Comparison of ENCODE assay signal across 22 cellular contexts in genomic region chr4:6527259-6527658, GRCh38. TPM values are rescaled to one million over a fixed set of nuclear protein-coding genes. Genes with fewer than 3 reads are reported as not detected.
DNase-seq lines count a peak whose midpoint lies in the region; ATAC-seq and TF ChIP-seq lines count a peak whose summit lies in the region.
"Had no signal": no experiment of that assay in that cellular context is flagged by ENCODE, and none has a peak within 500 bp of the region (broad histone marks: within the 10 kb centered on the region; RNA-seq: fewer than 3 reads in every experiment).

No MANE protein-coding gene starts in this region.

- ATAC-seq in HG02571 (IDR thresholded peaks at IDR 0.05; ENCODE audit: unreplicated experiment) = no peak
- no peak for ATAC-seq in HG03442 (IDR thresholded peaks at IDR 0.05; ENCODE audit: unreplicated experiment)
- ATAC-seq in GM18907 (IDR thresholded peaks at IDR 0.05; ENCODE audit: unreplicated experiment) = no peak
- ATAC-seq: GM12878, Panc1 had no signal

- DNase-seq in Daoy (ENCODE audit: low read depth) (peak; percentile 33), RWPE1 (ENCODE audit: low spot score) (no peak), endodermal cell (peak; percentile 54)
- DNase-seq: BE2C, DMS 273 treated with DMSO at 0.1 percent for 48 hours, DMS79 treated with DMSO at 0.1 percent for 48 hours, HFFc6, KBM-7, NCI-H1105, NCI-H2081, NCI-H2171, NCI-H524 treated with DMSO at 0.1 percent for 48 hours, NCI-H82 had no signal

- H3K4me1 Mint-ChIP-seq in endodermal cell = peaks cover 33% of the 10 kb centered on the region

- H3K9me3 ChIP-seq in endodermal cell (ENCODE audit: control insufficient read depth, low read length) = no peaks in the 10 kb centered on the region
- H3K9me3 ChIP-seq: BE2C, SJSA1 had no signal

- H3K36me3 Mint-ChIP-seq in endodermal cell (ENCODE audit: low read depth) = no peaks in the 10 kb centered on the region

- no peak overlapping the region for H3K4me3 Mint-ChIP-seq in endodermal cell
- H3K4me3 Mint-ChIP-seq: H9, HFFc6 had no signal

- no peaks in the 10 kb centered on the region for H3K27me3 Mint-ChIP-seq in endodermal cell (ENCODE audit: insufficient read depth)

- H3K4me3 ChIP-seq in endodermal cell (ENCODE audit: low read length) = no peak overlapping the region
- H3K4me3 ChIP-seq: GM12878, SJSA1 had no signal

- TF ChIP-seq CTCF in RWPE1 (conservative IDR thresholded peaks at IDR 0.05; ENCODE audit: low read depth) (no peak), endodermal cell (conservative IDR thresholded peaks at IDR 0.05) (no peak)

- H3K36me3 ChIP-seq in endodermal cell (ENCODE audit: control insufficient read depth, insufficient read depth, low read length) = no peaks in the 10 kb centered on the region
- H3K36me3 ChIP-seq: BE2C, SJSA1 had no signal

- H3K9ac ChIP-seq in endodermal cell (ENCODE audit: extremely low read depth, low read length, poor library complexity, severe bottlenecking) = no peak overlapping the region

- no peaks in the 10 kb centered on the region for H3K9me3 Mint-ChIP-seq in endodermal cell
- H3K9me3 Mint-ChIP-seq: H9, HFFc6 had no signal

- H3K27ac Mint-ChIP-seq in endodermal cell = peak overlapping the region; percentile 30
- H3K27ac Mint-ChIP-seq: HFFc6 had no signal

- POLR2A ChIA-PET in RWPE1 (lab: Yijun Ruan, JAX; ENCODE audit: low non-redundant PET) = no interaction called here

- H3K27ac ChIP-seq in RWPE1 = peak overlapping the region; percentile 34; the same call in 1 of the 2 replicates
- H3K27ac ChIP-seq in endodermal cell (ENCODE audit: low read depth, low read length) = no peak overlapping the region
- peak overlapping the region; percentile 11 for H3K27ac ChIP-seq in temporal lobe (ENCODE audit: low read depth, low read length)
- H3K27ac ChIP-seq: SJSA1 had no signal

- 92 to 100% methylated on average over 3 to 8 of the region's 8 CpGs for WGBS in endodermal cell (ENCODE audit: insufficient coverage in 1 of 2, insufficient read length in 1 of 2), 2 experiments

- H3K27me3 ChIP-seq in endodermal cell (ENCODE audit: control insufficient read depth, insufficient read depth, low read length, poor library complexity, severe bottlenecking) = no peaks in the 10 kb centered on the region
- H3K27me3 ChIP-seq: BE2C, SJSA1 had no signal

- peaks cover 23% of the 10 kb centered on the region for H3K4me1 ChIP-seq in endodermal cell (ENCODE audit: control insufficient read depth, insufficient read depth, low read length)
- H3K4me1 ChIP-seq: BE2C had no signal

- CTCF ChIA-PET in RWPE1 (lab: Yijun Ruan, JAX) = interaction anchor here (0.7 kb wide), 1 partner anchor 22 kb away, joined by 3 read pairs; no protein-coding TSS in a partner anchor

RNA-seq across cellular contexts. Expression of gene MAN2B2, which starts 47.7 kb away (rescaled TPM):
- 5.8 and 6.7 TPM in 2 replicates for total RNA-seq in Daoy (2014; rRNA removed; shearing (Covaris generic))
- total RNA-seq in endodermal cell (10 to 100 TPM; 13.3 to 20.8 TPM), temporal lobe (5.4 TPM)
- 7.7 TPM for polyA plus RNA-seq in endodermal cell (2013, experiment 1 of 2)
- 7.5 TPM for polyA plus RNA-seq in endodermal cell (2013, experiment 2 of 2)

RNA-seq across cellular contexts. Expression of gene PPP2R2C, which starts 54.8 kb away (rescaled TPM):
- 0.86 and 1.0 TPM in 2 replicates for total RNA-seq in Daoy (2014; rRNA removed; shearing (Covaris generic))
- 10 to 100 TPM in 1 of 2 donors, 1 to 10 TPM in 1; 4.4 to 19.2 TPM for total RNA-seq in endodermal cell
- polyA plus RNA-seq in endodermal cell (2013, experiment 1 of 2) = 2.1 TPM
- polyA plus RNA-seq in endodermal cell (2013, experiment 2 of 2) = 1.2 TPM
- total RNA-seq in temporal lobe = 59.5 TPM
- total RNA-seq: A673, SJSA1 had no signal
